Comparison of ENCODE assay signal across 8 cellular contexts in genomic region chr4:186137193-186137792, GRCh38. TPM values are rescaled to one million over a fixed set of nuclear protein-coding genes. Genes with fewer than 3 reads are reported as not detected.
DNase-seq lines count a peak whose midpoint lies in the region; ATAC-seq and TF ChIP-seq lines count a peak whose summit lies in the region.

No MANE protein-coding gene starts in this region.

- H3K9ac ChIP-seq in HCT116 (ENCODE audit: low read length) (no peak overlapping the region), stomach smooth muscle (ENCODE audit: low read length in 2 of 2) (no peak overlapping the region)

- H3K4me3 ChIP-seq in HCT116 (replicated peaks in 1 of 2; ENCODE audit: low read depth in 1 of 2, low read length in 2 of 2) = no peak overlapping the region
- peak overlapping the region in 1 of 4 donors; percentile 15 for H3K4me3 ChIP-seq in Peyer's patch
- peak overlapping the region; percentile 20 for H3K4me3 ChIP-seq in fibroblast of the aortic adventitia (ENCODE audit: low read depth, low read length)
- H3K4me3 ChIP-seq in stomach smooth muscle (ENCODE audit: low read length in 2 of 2) = peak overlapping the region; percentile 4 to 69

- TF ChIP-seq RAD21 in HCT116 (IDR thresholded peaks at IDR 0.05; ENCODE audit: low read depth) = peak; percentile 71

- H3K4me2 ChIP-seq in HCT116 (ENCODE audit: low read length) = no peak overlapping the region

- H3K79me2 ChIP-seq in HCT116 (ENCODE audit: insufficient read depth, low read length) = no peaks in the 10 kb centered on the region

- peak; percentile 23 for DNase-seq in ELR (ENCODE audit: low read depth)
- DNase-seq in HCT116 (ENCODE audit: low read depth, low spot score) = peak; percentile 12
- no peak for DNase-seq in Peyer's patch
- DNase-seq in fibroblast of the aortic adventitia (ENCODE audit: low read depth) = peak; percentile 55
- DNase-seq in activated T-cell treated with anti-CD3 and anti-CD28 coated beads, Interleukin-2, amount 50 U/mL, for 48 hours = no peak

- H3K27me3 ChIP-seq in HCT116 (ENCODE audit: insufficient read depth, low read length) (no peaks in the 10 kb centered on the region), Peyer's patch (no peaks in the 10 kb centered on the region), stomach smooth muscle (ENCODE audit: control insufficient read depth in 1 of 2, insufficient read depth in 2 of 2, low read length in 2 of 2) (no peaks in the 10 kb centered on the region)

- H2AFZ ChIP-seq in HCT116 (ENCODE audit: low read depth, low read length, poor library complexity, severe bottlenecking) = no peak overlapping the region

- CTCF ChIA-PET in HCT116 (lab: Charles Lee) = interaction anchor here (0.6 to 3.5 kb wide), 25 partner anchors 9 to 1034 kb away, joined by 3 to 97 read pairs (median 4); partner anchors contain the start of gene TLR3

- intact Hi-C loops in HCT116 (cut with micrococcal nuclease) = loop anchor here (1.0 kb wide), 2 partner anchors 69 to 496 kb away; no protein-coding TSS in a partner anchor

- ATAC-seq in HCT116 (no peak), HG03460 (IDR thresholded peaks at IDR 0.05; ENCODE audit: unreplicated experiment) (no peak), HG03045 (IDR thresholded peaks at IDR 0.05; ENCODE audit: unreplicated experiment) (no peak)

- BruUV-seq in HCT116 (replicated peaks; lab: Mats Ljungman, UMichigan) = no TSS peak

- RAD21 ChIA-PET in HCT116 (lab: Charles Lee; ENCODE audit: low non-redundant PET in 1 of 2, low total read pairs in 2 of 2, uncharacterized antibody in 2 of 2, unreplicated experiment in 2 of 2) = interaction anchor here (0.7 to 1.9 kb wide), 6 partner anchors 10 to 497 kb away, joined by 3 to 10 read pairs (median 6); partner anchors contain the start of gene TLR3 (in 1 of the 2)

- H3K9me3 ChIP-seq in HCT116 (ENCODE audit: control insufficient read depth in 1 of 2, insufficient read depth in 1 of 2, low read depth in 1 of 2, low read length in 2 of 2) (no peaks in the 10 kb centered on the region), Peyer's patch (no peaks in the 10 kb centered on the region), stomach smooth muscle (ENCODE audit: control insufficient read depth in 2 of 2, low read length in 2 of 2) (no peaks in the 10 kb centered on the region)

- no peak overlapping the region for H3K27ac ChIP-seq in HCT116 (ENCODE audit: low read depth, low read length)
- H3K27ac ChIP-seq in Peyer's patch = no peak overlapping the region
- H3K27ac ChIP-seq in stomach smooth muscle (ENCODE audit: low read length) = no peak overlapping the region

- TF ChIP-seq CTCF in HCT116 (IDR thresholded peaks at IDR 0.05 in 2 of 3, conservative IDR thresholded peaks at IDR 0.05 in 1 of 3; ENCODE audit: borderline replicate concordance in 1 of 3, insufficient read depth in 1 of 3, low read depth in 2 of 3, low read length in 2 of 3) (peak; percentile 60 to 65 (median 60)), Peyer's patch (IDR thresholded peaks at IDR 0.05) (peak in 5 of 6 experiments; percentile 44 to 72 (median 68)), fibroblast of the aortic adventitia (IDR thresholded peaks at IDR 0.05; ENCODE audit: insufficient read depth, low read length) (peak; percentile 72)

- no peaks in the 10 kb centered on the region for H4K20me1 ChIP-seq in HCT116 (ENCODE audit: insufficient read depth)

- TF ChIP-seq POLR2A in HCT116 (IDR thresholded peaks at IDR 0.05; ENCODE audit: borderline replicate concordance, extremely low read depth, insufficient read depth, insufficient read length) = no peak
- no peak for TF ChIP-seq POLR2A in Peyer's patch (IDR thresholded peaks at IDR 0.05)

- peaks cover 9 to 11% of the 10 kb centered on the region in 2 experiments for H3K4me1 ChIP-seq in HCT116 (ENCODE audit: control insufficient read depth in 1 of 2, insufficient read depth in 2 of 2, low read length in 2 of 2)
- H3K4me1 ChIP-seq in Peyer's patch = no peaks in the 10 kb centered on the region
- peaks cover 2% of the 10 kb centered on the region for H3K4me1 ChIP-seq in stomach smooth muscle (ENCODE audit: control insufficient read depth, insufficient read depth, low read length)

- H3K36me3 ChIP-seq in HCT116 (ENCODE audit: control insufficient read depth in 1 of 2, insufficient read depth in 2 of 2, low read length in 2 of 2) = no peaks in the 10 kb centered on the region
- no peaks in the 10 kb centered on the region for H3K36me3 ChIP-seq in Peyer's patch
- no peaks in the 10 kb centered on the region for H3K36me3 ChIP-seq in stomach smooth muscle (ENCODE audit: control insufficient read depth in 2 of 2, insufficient read depth in 2 of 2, low read length in 2 of 2)

- POLR2A ChIA-PET in HCT116 (lab: Charles Lee) = interaction anchor here (0.7 to 2.3 kb wide), 5 partner anchors 9 to 498 kb away, joined by 3 to 7 read pairs (median 3); no protein-coding TSS in a partner anchor

- no peaks in the 10 kb centered on the region for H3K9me2 ChIP-seq in HCT116 (ENCODE audit: insufficient read depth)

TF ChIP-seq in HCT116, 20 proteins besides CTCF, POLR2A, EP300 and RAD21:
- TF ChIP-seq YY1 (IDR thresholded peaks at IDR 0.05; ENCODE audit: extremely low read depth, insufficient replicate concordance, low read depth, low read length) = no peak

RNA-seq across cellular contexts. Expression of gene FAM149A, which starts 32.8 kb away (rescaled TPM):
- 8.9 TPM for total RNA-seq in HCT116 (2021; ENCODE audit: unreplicated experiment)
- polyA plus RNA-seq in HCT116 (2012) = 6.6 and 9.3 TPM in 2 replicates
- 10 to 100 TPM; 11.2 to 14.0 (median 12.6) TPM for total RNA-seq in Peyer's patch
- total RNA-seq in fibroblast of the aortic adventitia (ENCODE audit: low replicate concordance) = 10.8 and 15.6 TPM in 2 replicates

RNA-seq across cellular contexts. Expression of gene CYP4V2, which starts 54.1 kb away (rescaled TPM):
- total RNA-seq in HCT116 (2021; ENCODE audit: unreplicated experiment) = 8.6 TPM
- 2.2 and 2.9 TPM in 2 replicates for polyA plus RNA-seq in HCT116 (2012)
- total RNA-seq in Peyer's patch = 100 to 1,000 TPM in 1 of 4 donors, 10 to 100 TPM in 3; 37.1 to 119 (median 94.7) TPM
- total RNA-seq in fibroblast of the aortic adventitia (ENCODE audit: low replicate concordance) = 40.4 and 76.0 TPM in 2 replicates

Comparison
In these comparisons a context has a peak if more than half of its experiments do, and no peak if none do; other contexts are left out.
1. DNase-seq: peak in ELR (single experiment), HCT116 (single experiment) and fibroblast of the aortic adventitia (single experiment); none in Peyer's patch (0 of 3) and activated T-cell treated with anti-CD3 and anti-CD28 coated beads, Interleukin-2, amount 50 U/mL, for 48 hours (0 of 2).
2. H3K4me3 ChIP-seq: peak in fibroblast of the aortic adventitia (single experiment) and stomach smooth muscle (2 of 2); none in HCT116 (0 of 2).
3. Peak in every context shown above with its lines, with median percentiles within 50 percentile points of each other: CTCF ChIP-seq.